In genomic region chr6:31271641-31272357, GRCh38 we compare ENCODE assay signal across 8 cellular contexts. TPM values are rescaled to one million over a fixed set of nuclear protein-coding genes. Genes with fewer than 3 reads are reported as not detected.
A peak's percentile ranks its signal among the peaks of the same experiment; 100 is the strongest.
DNase-seq lines count a peak whose midpoint lies in the region; ATAC-seq and TF ChIP-seq lines count a peak whose summit lies in the region.

Gene HLA-C (minus strand): TSS chr6:31272092. CDS start chr6:31272071, 21 bp downstream.

- peaks cover 7% of the 10 kb centered on the region for H3K27me3 ChIP-seq in PC-9 (ENCODE audit: insufficient read depth, low read depth)
- H3K27me3 ChIP-seq in esophagus squamous epithelium: no peaks in the 10 kb centered on the region

- H3K4me1 Mint-ChIP-seq in activated T-cell treated with anti-CD3 and anti-CD28 coated beads, Interleukin-2, amount 50 U/mL, for 72 hours (ENCODE audit: low read depth): peaks cover 69% of the 10 kb centered on the region

- H3K9me3 Mint-ChIP-seq in activated T-cell treated with anti-CD3 and anti-CD28 coated beads, Interleukin-2, amount 50 U/mL, for 72 hours: peaks cover 0 to 3% of the 10 kb centered on the region in 2 donors

- POLR2A ChIA-PET in PC-9 (lab: Charles Lee; ENCODE audit: unreplicated experiment): no interaction called here

- H3K27me3 Mint-ChIP-seq in activated T-cell treated with anti-CD3 and anti-CD28 coated beads, Interleukin-2, amount 50 U/mL, for 72 hours (ENCODE audit: low read depth): peaks cover 7% of the 10 kb centered on the region

- peaks cover 12 to 28% of the 10 kb centered on the region in 2 donors for H3K36me3 Mint-ChIP-seq in activated T-cell treated with anti-CD3 and anti-CD28 coated beads, Interleukin-2, amount 50 U/mL, for 72 hours (ENCODE audit: insufficient read depth in 2 of 2)

- H3K9me3 ChIP-seq in PC-9 (ENCODE audit: insufficient read depth, low read depth) (no peaks in the 10 kb centered on the region), esophagus squamous epithelium (no peaks in the 10 kb centered on the region)

- H3K27ac ChIP-seq in PC-9 (peak within 1 kb of the TSS; percentile 32; the same call in 1 of the 2 replicates), esophagus squamous epithelium (peak within 1 kb of the TSS; percentile 82 to 100 (median 96))

- H3K4me3 ChIP-seq in PC-9: peak within 1 kb of the TSS; percentile 67
- H3K4me3 ChIP-seq in esophagus squamous epithelium: peak within 1 kb of the TSS; percentile 50 to 88 (median 76)

- H3K4me1 ChIP-seq in PC-9 (replicated peaks; ENCODE audit: insufficient read depth) (0 out of 2 replicates have a peak, but pooled peaks cover 3% of the 10 kb centered on the region), esophagus squamous epithelium (peaks cover 0 to 14% (median 10%) of the 10 kb centered on the region in 3 donors)

- TF ChIP-seq RAD21 in Ishikawa (IDR thresholded peaks at IDR 0.05; ENCODE audit: low read depth): no peak

- peak within 1 kb of the TSS; percentile 82 for H3K4me2 ChIP-seq in PC-9

- peak; percentile 95 for DNase-seq in DMS114 treated with DMSO at 0.1 percent for 48 hours (lab: John Stamatoyannopoulos, UW; ENCODE audit: unreplicated experiment)
- DNase-seq in PC-9: peak; percentile 86 to 88
- DNase-seq in activated T-cell treated with anti-CD3 and anti-CD28 coated beads, Interleukin-2, amount 50 U/mL, for 72 hours: peak; percentile 87 to 91
- DNase-seq in esophagus squamous epithelium (lab: John Stamatoyannopoulos, UW): peak; percentile 87
- peak; percentile 98 for DNase-seq in myocyte (ENCODE audit: low read depth)
- DNase-seq in stimulated activated CD8-positive, alpha-beta memory T cell treated with anti-CD3 and anti-CD28 coated beads, Interleukin-7, amount 100 ng/mL, for 4 hours (ENCODE audit: low read depth in 2 of 2): peak; percentile 81 to 92

- H3K36me3 ChIP-seq in PC-9 (ENCODE audit: low read depth) (no peaks in the 10 kb centered on the region), esophagus squamous epithelium (peaks cover 0 to 13% (median 10%) of the 10 kb centered on the region in 3 donors)

- peak in 2 of 4 donors; percentile 70 to 96 for TF ChIP-seq POLR2A in esophagus squamous epithelium (IDR thresholded peaks at IDR 0.05)

- no peak for TF ChIP-seq EP300 in Ishikawa (IDR thresholded peaks at IDR 0.05; ENCODE audit: borderline replicate concordance)

- H4K20me1 ChIP-seq in PC-9 (ENCODE audit: insufficient read depth): no peaks in the 10 kb centered on the region

- H3F3A ChIP-seq in PC-9 (ENCODE audit: insufficient read depth, low read depth): no peaks in the 10 kb centered on the region

- H3K27ac Mint-ChIP-seq in activated T-cell treated with anti-CD3 and anti-CD28 coated beads, Interleukin-2, amount 50 U/mL, for 72 hours: peak within 1 kb of the TSS; percentile 96

- 0 to 2% methylated on average over 9 to 19 of the region's 62 CpGs for WGBS in esophagus squamous epithelium, 2 donors

- peak within 1 kb of the TSS; percentile 84 for H2AFZ ChIP-seq in PC-9

- ATAC-seq in GM21529 (IDR thresholded peaks at IDR 0.05; ENCODE audit: unreplicated experiment): peak; percentile 88
- peak; percentile 85 to 86 for ATAC-seq in activated T-cell treated with anti-CD3 and anti-CD28 coated beads, Interleukin-2, amount 50 U/mL, for 72 hours (replicated peaks in 1 of 2)

- CTCF ChIA-PET in PC-9 (lab: Charles Lee): no interaction called here

- no peaks in the 10 kb centered on the region for H3K79me2 ChIP-seq in PC-9 (ENCODE audit: low read depth)

- peak within 1 kb of the TSS; percentile 96 to 98 for H3K4me3 Mint-ChIP-seq in activated T-cell treated with anti-CD3 and anti-CD28 coated beads, Interleukin-2, amount 50 U/mL, for 72 hours

- no TSS peak for BruUV-seq in PC-9 (replicated peaks; lab: Mats Ljungman, UMichigan)

- intact Hi-C loops in PC-9 (cut with micrococcal nuclease; ENCODE audit: unreplicated experiment) (loop anchor here (1.0 to 2.0 kb wide), 2 partner anchors 69 to 86 kb away; partner anchors contain the start of gene HLA-B), esophagus squamous epithelium (cut with DNase I) (no loop called here)

- TF ChIP-seq CTCF in PC-9 (conservative IDR thresholded peaks at IDR 0.05) (no peak), esophagus squamous epithelium (IDR thresholded peaks at IDR 0.05) (no peak)

- H3K9me2 ChIP-seq in PC-9 (ENCODE audit: insufficient read depth): no peaks in the 10 kb centered on the region

TF ChIP-seq in Ishikawa, 13 proteins besides CTCF, POLR2A, EP300 and RAD21:
- peak; percentile 77 for TF ChIP-seq CREB1 (IDR thresholded peaks at IDR 0.05; ENCODE audit: low read depth)
- TF ChIP-seq USF1 (IDR thresholded peaks at IDR 0.05): no peak

RNA-seq across cellular contexts. Expression of gene HLA-C, which starts in this region (rescaled TPM):
- total RNA-seq in PC-9 (2021) (305 and 374 TPM in 2 replicates), esophagus squamous epithelium (100 to 1,000 TPM; 128 to 659 (median 229) TPM), myocyte (348 and 447 TPM in 2 replicates)
- total RNA-seq in activated T-cell treated with anti-CD3 and anti-CD28 coated beads, Interleukin-2, amount 50 U/mL, for 72 hours: 100 to 1,000 TPM; 781 to 974 TPM
- polyA plus RNA-seq in myocyte (2012): 540 TPM

Comparison
In these comparisons a context has a peak if more than half of its experiments do, and no peak if none do; other contexts are left out.
1. Peak in every context shown above with its lines: DNase-seq, ATAC-seq, H3K4me3 ChIP-seq and H3K27ac ChIP-seq.